Comparison of ENCODE assay signal across 9 cellular contexts in the genomic region with DNA sequence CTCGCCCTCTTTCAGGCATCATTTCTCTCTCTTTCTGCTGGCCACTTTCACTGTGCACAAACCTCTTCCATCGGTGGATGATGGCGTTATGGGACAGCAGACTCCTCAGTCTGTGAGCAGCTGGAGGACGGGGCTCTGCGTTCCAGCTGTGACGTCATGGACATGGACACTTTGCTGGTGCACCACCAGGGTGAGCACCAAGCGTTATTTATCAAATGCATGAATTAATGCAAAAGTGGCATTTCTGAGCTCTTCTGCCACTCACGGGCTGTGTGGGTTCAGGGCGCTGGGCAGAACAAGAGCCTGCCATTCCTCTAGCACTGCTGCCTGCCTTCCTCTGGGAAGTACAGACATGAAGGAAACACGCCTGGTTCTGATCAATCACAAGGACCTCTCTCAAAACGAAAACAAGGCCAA.
DNase-seq lines count a peak whose midpoint lies in the region; ATAC-seq, FAIRE-seq and TF ChIP-seq lines count a peak whose summit lies in the region.
"Had no signal": no experiment of that assay in that cellular context is flagged by ENCODE, and none has a peak within 500 bp of the region (broad histone marks: within the 10 kb centered on the region; RNA-seq: fewer than 3 reads in every experiment).

No MANE protein-coding gene starts in this region.

- POLR2A ChIA-PET in HepG2 (lab: Yijun Ruan, JAX) = no interaction called here

- in situ Hi-C loops in HepG2 (cut with HindIII; ENCODE audit: extremely low pct_ligation_motif_present, low pct_unique_long_range_greater_than_20kb) = no loop called here

- H3K4me1 ChIP-seq in HepG2 (ENCODE audit: insufficient read depth, low read length) = no peaks in the 10 kb centered on the region
- no peaks in the 10 kb centered on the region for H3K4me1 ChIP-seq in right lobe of liver
- H3K4me1 ChIP-seq in aorta (ENCODE audit: control insufficient read depth in 1 of 2, insufficient read depth in 2 of 2, low read length in 2 of 2) = no peaks in the 10 kb centered on the region
- no peaks in the 10 kb centered on the region for H3K4me1 ChIP-seq in adrenal gland (replicated peaks in 1 of 2)

- FAIRE-seq in HepG2 (lab: Jason Lieb, UNC) = no peak

- no peak for TF ChIP-seq CTCF in HepG2 (CRISPR knock-in tag; IDR thresholded peaks at IDR 0.05)
- no peak for TF ChIP-seq CTCF in right lobe of liver (IDR thresholded peaks at IDR 0.05)
- TF ChIP-seq CTCF in adrenal gland (IDR thresholded peaks at IDR 0.05) = no peak

- no peak overlapping the region for H3K9ac ChIP-seq in HepG2 (ENCODE audit: insufficient read depth, low read depth, low read length)

- H4K20me1 ChIP-seq in HepG2 (ENCODE audit: insufficient read depth, low read length) = no peaks in the 10 kb centered on the region; the same call in 1 of the 2 replicates

- TF ChIP-seq POLR2A in HepG2 (IDR thresholded peaks at IDR 0.05; ENCODE audit: insufficient read depth in 1 of 2, low read depth in 2 of 2, low read length in 2 of 2) (no peak), right lobe of liver (IDR thresholded peaks at IDR 0.05) (no peak), adrenal gland (IDR thresholded peaks at IDR 0.05) (no peak)

- H3K9me3 ChIP-seq in HepG2 (ENCODE audit: low read length) (no peaks in the 10 kb centered on the region), right lobe of liver (no peaks in the 10 kb centered on the region), aorta (ENCODE audit: control insufficient read depth, low read length) (no peaks in the 10 kb centered on the region), adrenal gland (replicated peaks in 1 of 3) (no peaks in the 10 kb centered on the region)

- DNase-seq in HepG2 (ENCODE audit: low spot score) (no peak), right lobe of liver (no peak), dermis blood vessel endothelial cell (peak; percentile 28), medulla oblongata (ENCODE audit: extremely low spot score) (peak; percentile 72), aorta (no peak), adrenal gland (no peak), LoVo (ENCODE audit: low spot score) (no peak)

- intact Hi-C loops in HepG2 (cut with micrococcal nuclease; ENCODE audit: unreplicated experiment) = loop anchor here (10.0 kb wide), 1 partner anchor 191 kb away; no protein-coding TSS in a partner anchor
- intact Hi-C loops in right lobe of liver (cut with DNase I) = no loop called here
- intact Hi-C loops in aorta (cut with DNase I) = loop anchor here (5.0 to 10.0 kb wide), 3 partner anchors 149 to 532 kb away; partner anchors contain the start of genes CEP43 (in 1 of the 2) and RPS6KA2 (in 1 of the 2)
- intact Hi-C loops in adrenal gland (cut with DNase I) = no loop called here

- ATAC-seq in HepG2 = peak; percentile 53
- ATAC-seq in right lobe of liver = no peak
- ATAC-seq in aorta (ENCODE audit: low FRiP score) = peak; percentile 48
- ATAC-seq in HG03378 (IDR thresholded peaks at IDR 0.05; ENCODE audit: unreplicated experiment) = no peak
- ATAC-seq: left colon had no signal

- CTCF ChIA-PET in HepG2 (lab: Yijun Ruan, JAX; ENCODE audit: low intra/inter-chr PET ratio, low total read pairs) = no interaction called here

- H3K27ac ChIP-seq in HepG2 (ENCODE audit: extremely low read length, insufficient read depth, low read length) (no peak overlapping the region), right lobe of liver (no peak overlapping the region), aorta (ENCODE audit: low read depth in 1 of 2, low read length in 2 of 2) (peak overlapping the region in 1 of 2 donors; percentile 8), adrenal gland (no peak overlapping the region)

- no peak for TF ChIP-seq RAD21 in HepG2 (CRISPR knock-in tag; IDR thresholded peaks at IDR 0.05)

- no peaks in the 10 kb centered on the region for H3K36me3 ChIP-seq in HepG2 (replicated peaks in 1 of 2; ENCODE audit: control insufficient read depth in 1 of 2, insufficient read depth in 2 of 2, low read length in 2 of 2)
- no peaks in the 10 kb centered on the region for H3K36me3 ChIP-seq in right lobe of liver
- peaks cover 0 to 2% of the 10 kb centered on the region in 2 donors for H3K36me3 ChIP-seq in aorta (ENCODE audit: control insufficient read depth in 1 of 2, insufficient read depth in 2 of 2, low read length in 1 of 2)
- peaks cover 0 to 3% of the 10 kb centered on the region in 2 donors for H3K36me3 ChIP-seq in adrenal gland (replicated peaks in 1 of 2)

- no TSS peak for BruUV-seq in HepG2 (replicated peaks; lab: Mats Ljungman, UMichigan)

- H3K4me3 ChIP-seq in HepG2 (replicated peaks in 1 of 3; ENCODE audit: insufficient read depth in 1 of 3, low read depth in 2 of 3, low read length in 3 of 3) (no peak overlapping the region), right lobe of liver (no peak overlapping the region), aorta (ENCODE audit: low read length in 2 of 2) (no peak overlapping the region), adrenal gland (no peak overlapping the region)

- no peak overlapping the region for H2AFZ ChIP-seq in HepG2 (ENCODE audit: low read length)

- no peaks in the 10 kb centered on the region for H3K79me2 ChIP-seq in HepG2 (ENCODE audit: insufficient read depth, low read length)

- H3K4me2 ChIP-seq in HepG2 (ENCODE audit: low read depth, low read length) = no peak overlapping the region

- TF ChIP-seq EP300 in HepG2 (IDR thresholded peaks at IDR 0.05; ENCODE audit: low read depth in 2 of 2, low read length in 2 of 2) = no peak
- no peak for TF ChIP-seq EP300 in HepG2 (CRISPR knock-in tag; IDR thresholded peaks at IDR 0.05; ENCODE audit: borderline replicate concordance)

- H3K27me3 ChIP-seq in HepG2 (ENCODE audit: control insufficient read depth in 1 of 2, insufficient read depth in 2 of 2, low read length in 2 of 2) (peaks cover 20 to 88% of the 10 kb centered on the region in 2 experiments; a peak in 4 of 5 replicates), right lobe of liver (no peaks in the 10 kb centered on the region), aorta (ENCODE audit: control insufficient read depth in 1 of 2, insufficient read depth in 2 of 2, low read length in 1 of 2) (no peaks in the 10 kb centered on the region), adrenal gland (no peaks in the 10 kb centered on the region)

- 13% methylated on average over 11 of the region's 11 CpGs for WGBS in HepG2 (ENCODE audit: low lambda C conversion rate)
- 84% methylated on average over 10 of the region's 11 CpGs for WGBS in right lobe of liver (ENCODE audit: insufficient coverage, low coverage, low lambda C conversion rate, missing lambda C conversion rate)
- 18 to 20% methylated on average over 11 of the region's 11 CpGs for WGBS in aorta, 2 donors
- WGBS in adrenal gland, 4 donors = 82 to 89% (median 86%) methylated on average over 11 of the region's 11 CpGs

TF ChIP-seq in HepG2, 621 proteins besides CTCF, POLR2A, EP300 and RAD21 (continues in another document):
- TF ChIP-seq MED8 (CRISPR knock-in tag; IDR thresholded peaks at IDR 0.05; ENCODE audit: insufficient replicate concordance) = no peak
- TF ChIP-seq ZEB1 (IDR thresholded peaks at IDR 0.05; ENCODE audit: insufficient replicate concordance, low read depth) = no peak
- TF ChIP-seq, protein P1, sequence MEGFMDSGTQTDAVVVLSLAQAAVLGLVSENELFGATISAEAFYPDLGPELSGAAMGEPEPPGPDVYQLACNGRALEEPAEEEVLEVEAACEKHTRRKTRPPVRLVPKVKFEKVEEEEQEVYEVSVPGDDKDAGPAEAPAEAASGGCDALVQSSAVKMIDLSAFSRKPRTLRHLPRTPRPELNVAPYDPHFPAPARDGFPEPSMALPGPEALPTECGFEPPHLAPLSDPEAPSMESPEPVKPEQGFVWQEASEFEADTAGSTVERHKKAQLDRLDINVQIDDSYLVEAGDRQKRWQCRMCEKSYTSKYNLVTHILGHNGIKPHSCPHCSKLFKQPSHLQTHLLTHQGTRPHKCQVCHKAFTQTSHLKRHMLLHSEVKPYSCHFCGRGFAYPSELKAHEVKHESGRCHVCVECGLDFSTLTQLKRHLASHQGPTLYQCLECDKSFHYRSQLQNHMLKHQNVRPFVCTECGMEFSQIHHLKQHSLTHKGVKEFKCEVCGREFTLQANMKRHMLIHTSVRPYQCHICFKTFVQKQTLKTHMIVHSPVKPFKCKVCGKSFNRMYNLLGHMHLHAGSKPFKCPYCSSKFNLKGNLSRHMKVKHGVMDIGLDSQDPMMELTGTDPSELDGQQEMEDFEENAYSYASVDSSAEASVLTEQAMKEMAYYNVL (CRISPR knock-in tag; IDR thresholded peaks at IDR 0.05; ENCODE audit: borderline replicate concordance) = no peak
- TF ChIP-seq, protein P2, sequence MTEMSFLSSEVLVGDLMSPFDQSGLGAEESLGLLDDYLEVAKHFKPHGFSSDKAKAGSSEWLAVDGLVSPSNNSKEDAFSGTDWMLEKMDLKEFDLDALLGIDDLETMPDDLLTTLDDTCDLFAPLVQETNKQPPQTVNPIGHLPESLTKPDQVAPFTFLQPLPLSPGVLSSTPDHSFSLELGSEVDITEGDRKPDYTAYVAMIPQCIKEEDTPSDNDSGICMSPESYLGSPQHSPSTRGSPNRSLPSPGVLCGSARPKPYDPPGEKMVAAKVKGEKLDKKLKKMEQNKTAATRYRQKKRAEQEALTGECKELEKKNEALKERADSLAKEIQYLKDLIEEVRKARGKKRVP (CRISPR knock-in tag; IDR thresholded peaks at IDR 0.05) = no peak
- TF ChIP-seq CREM (IDR thresholded peaks at IDR 0.05) = 0 out of 2 replicates have a peak, but pooled peaks have one; percentile 34
- no peak for TF ChIP-seq CREM (CRISPR knock-in tag; IDR thresholded peaks at IDR 0.05)
- no peak for TF ChIP-seq ZNF607 (CRISPR knock-in tag; IDR thresholded peaks at IDR 0.05; ENCODE audit: borderline replicate concordance)
- no peak for TF ChIP-seq CHD4 (IDR thresholded peaks at IDR 0.05; ENCODE audit: borderline replicate concordance, low read length)
- TF ChIP-seq ZKSCAN5 (CRISPR knock-in tag; IDR thresholded peaks at IDR 0.05) = no peak
- TF ChIP-seq ZFAT (CRISPR knock-in tag; conservative IDR thresholded peaks at IDR 0.05) = no peak
- TF ChIP-seq ZBTB1 (CRISPR knock-in tag; IDR thresholded peaks at IDR 0.05; ENCODE audit: borderline replicate concordance) = no peak
- no peak for TF ChIP-seq ZNF644 (CRISPR knock-in tag; IDR thresholded peaks at IDR 0.05; ENCODE audit: low read depth)
- TF ChIP-seq RNF2 (conservative IDR thresholded peaks at IDR 0.05; ENCODE audit: low read depth) = peak; percentile 51; the same call in 1 of the 2 replicates
- no peak for TF ChIP-seq CREB3 (CRISPR knock-in tag; IDR thresholded peaks at IDR 0.05)

Comparison
In these comparisons a context has a peak if more than half of its experiments do, and no peak if none do; other contexts are left out.
1. ATAC-seq: peak in HepG2 (single experiment) and aorta (single experiment); none in right lobe of liver (0 of 4) and HG03378 (single experiment).
2. intact Hi-C loops: an anchor here in HepG2 (10.0 kb wide) and aorta (5.0 to 10.0 kb wide); none called in right lobe of liver and adrenal gland.
3. DNase-seq: peak in dermis blood vessel endothelial cell (single experiment) and medulla oblongata (single experiment); none in HepG2 (single experiment), right lobe of liver (0 of 3), aorta (0 of 2), adrenal gland (0 of 7) and LoVo (single experiment).